Comparison of ENCODE assay signal across 21 cellular contexts in the genomic region with DNA sequence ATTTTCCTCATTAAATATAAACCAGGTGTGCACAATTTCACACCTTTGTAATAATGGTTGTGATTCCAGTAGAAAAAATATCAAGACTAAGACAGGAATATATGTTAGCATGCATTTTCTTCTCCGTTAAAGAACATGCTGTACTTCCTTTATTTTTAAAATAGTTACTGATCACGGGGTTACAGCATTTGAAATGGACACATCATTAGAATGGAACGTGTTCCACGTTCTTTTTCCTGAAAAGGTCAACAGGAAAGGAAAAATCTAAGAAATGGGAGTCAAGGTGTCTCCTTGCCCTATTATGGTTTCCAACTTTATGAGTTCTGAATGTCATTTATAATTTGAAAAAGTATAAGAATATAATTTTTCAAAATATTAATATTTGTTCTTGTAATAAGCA.
"Had no signal": no experiment of that assay in that cellular context is flagged by ENCODE, and none has a peak within 500 bp of the region (broad histone marks: within the 10 kb centered on the region; RNA-seq: fewer than 3 reads in every experiment).

No MANE protein-coding gene starts in this region.

- H3K4me3 ChIP-seq: heart left ventricle, left lung, lower lobe of right lung, neural progenitor cell, ovary, right atrium auricular region, sigmoid colon, skin epidermis, stomach, thoracic aorta, transverse colon had no signal

- DNase-seq: effector memory CD8-positive, alpha-beta T cell; foreskin melanocyte; heart left ventricle; hippocampal formation; islet precursor cell; left lung; lower lobe of right lung; midbrain; nucleus accumbens; ovary; sigmoid colon; stimulated activated CD4-positive, alpha-beta T cell treated with anti-CD3 and anti-CD28 coated beads, Interleukin-12 subunit alpha, Interleukin-12 subunit beta, amount 100 ng/mL, for 4 hours; stimulated activated naive CD4-positive, alpha-beta T cell; stomach; substantia nigra; transverse colon had no signal

- H3K27ac ChIP-seq: heart left ventricle, left lung, lower lobe of right lung, neural progenitor cell, ovary, right atrium auricular region, sigmoid colon, skin epidermis, stomach, thoracic aorta, transverse colon had no signal

- H3K27me3 ChIP-seq: heart left ventricle, left lung, neural progenitor cell, ovary, right atrium auricular region, sigmoid colon, stomach, transverse colon had no signal

- ATAC-seq: effector memory CD8-positive, alpha-beta T cell; heart left ventricle; left lung; lower lobe of right lung; natural killer cell treated with Interleukin-12 subunit alpha and Interleukin-12 subunit beta and Interleukin-15 and Interleukin-18, amount 100 ng/mL, for 72 hours had no signal
